Comparison of ENCODE assay signal across 18 cellular contexts in the genomic region with DNA sequence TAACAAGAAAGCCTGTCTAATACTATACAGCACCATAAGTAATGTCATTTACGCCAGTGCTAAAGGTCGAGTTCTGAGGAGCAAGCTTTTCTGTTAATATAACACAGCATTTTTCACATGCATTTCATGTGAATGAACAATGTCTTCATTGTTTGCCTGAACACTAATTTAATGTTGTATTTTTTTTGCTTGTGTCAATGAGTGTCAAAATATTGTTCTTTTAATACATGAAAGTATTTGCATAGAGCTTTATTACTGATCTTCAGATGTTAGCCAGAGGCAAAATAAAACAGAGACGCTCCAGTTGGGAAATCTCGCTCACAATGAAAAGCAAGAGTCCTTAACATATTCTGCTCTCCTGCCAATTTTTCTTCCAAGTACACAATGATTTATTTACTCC.
A peak's percentile ranks its signal among the peaks of the same experiment; 100 is the strongest.
DNase-seq lines count a peak whose midpoint lies in the region; ATAC-seq and TF ChIP-seq lines count a peak whose summit lies in the region.
"Had no signal": no experiment of that assay in that cellular context is flagged by ENCODE, and none has a peak within 500 bp of the region (broad histone marks: within the 10 kb centered on the region; RNA-seq: fewer than 3 reads in every experiment).

No MANE protein-coding gene starts in this region.

- POLR2A ChIA-PET in HEK293 (lab: Yijun Ruan, JAX) = no interaction called here

- no peak for TF ChIP-seq CTCF in HEK293 (tag by site-specific recombination; IDR thresholded peaks at IDR 0.05)
- TF ChIP-seq CTCF in osteocyte (IDR thresholded peaks at IDR 0.05) = no peak

- no peak for ATAC-seq in HG02642 (IDR thresholded peaks at IDR 0.05; ENCODE audit: poor library complexity, unreplicated experiment)
- ATAC-seq: gastroesophageal sphincter had no signal

- H3K27ac Mint-ChIP-seq in osteocyte (ENCODE audit: unreplicated experiment) = peak overlapping the region; percentile 11
- H3K27ac Mint-ChIP-seq: activated CD4-positive, alpha-beta T cell treated with anti-CD3 and anti-CD28 coated beads, Interleukin-2, amount 10 ng/mL, durations not matched to agents 7 days and 5 days had no signal

- CTCF ChIA-PET in HEK293 (lab: Yijun Ruan, JAX) = no interaction called here

- no peaks in the 10 kb centered on the region for H3K36me3 Mint-ChIP-seq in osteocyte (ENCODE audit: unreplicated experiment)

- peaks cover 40% of the 10 kb centered on the region for H3K4me1 ChIP-seq in HEK293 (ENCODE audit: control insufficient read depth, insufficient read depth, low read length)

- H3K27ac ChIP-seq in HEK293 (ENCODE audit: extremely low read depth, low read depth, low read length) = no peak overlapping the region
- H3K27ac ChIP-seq: gastroesophageal sphincter, GM23248 had no signal

- H3K27me3 Mint-ChIP-seq in osteocyte (ENCODE audit: unreplicated experiment) = no peaks in the 10 kb centered on the region
- H3K27me3 Mint-ChIP-seq: activated CD4-positive, alpha-beta T cell treated with anti-CD3 and anti-CD28 coated beads, Interleukin-2, amount 10 ng/mL, durations not matched to agents 7 days and 5 days had no signal

- H3K9me3 Mint-ChIP-seq in osteocyte (ENCODE audit: unreplicated experiment) = no peaks in the 10 kb centered on the region
- H3K9me3 Mint-ChIP-seq: activated CD4-positive, alpha-beta T cell treated with anti-CD3 and anti-CD28 coated beads, Interleukin-2, amount 10 ng/mL, durations not matched to agents 7 days and 5 days had no signal

- in situ Hi-C loops in SK-MEL-5 (cut with HindIII; ENCODE audit: low pct_unique_long_range_greater_than_20kb, low sequenced_read_pairs) = no loop called here

- H3K4me3 Mint-ChIP-seq in osteocyte (ENCODE audit: unreplicated experiment) = no peak overlapping the region
- H3K4me3 Mint-ChIP-seq: activated CD4-positive, alpha-beta T cell treated with anti-CD3 and anti-CD28 coated beads, Interleukin-2, amount 10 ng/mL, durations not matched to agents 7 days and 5 days had no signal

- DNase-seq in NCI-H146 treated with DMSO at 0.1 percent for 48 hours (lab: John Stamatoyannopoulos, UW; ENCODE audit: unreplicated experiment) = peak; percentile 23
- peak; percentile 98 for DNase-seq in SK-MEL-5 (ENCODE audit: low read depth, low spot score)
- DNase-seq in osteocyte (ENCODE audit: extremely low spot score, unreplicated experiment) = no peak
- no peak for DNase-seq in HuH-7 (ENCODE audit: low spot score)
- DNase-seq in Kasumi-1 (lab: John Stamatoyannopoulos, UW) = no peak
- DNase-seq: activated CD4-positive, alpha-beta T cell treated with anti-CD3 and anti-CD28 coated beads, Interleukin-2, amount 10 ng/mL, durations not matched to agents 7 days and 5 days; activated naive CD4-positive, alpha-beta T cell treated with Interleukin-2 at 50 U/mL for 16 hours; activated T-cell treated with anti-CD3 and anti-CD28 coated beads for 4 hours; aorta; GM23248; KG1; NCI-H1694 treated with DMSO at 0.1 percent for 48 hours; NCI-H82; RPMI8226; stimulated activated CD4-positive, alpha-beta T cell treated with anti-CD3 and anti-CD28 coated beads, Interleukin-2, amount 100 ng/mL, for 24 hours had no signal

- H3K4me3 ChIP-seq in HEK293 (ENCODE audit: low read depth, low read length) = no peak overlapping the region
- H3K4me3 ChIP-seq: gastroesophageal sphincter, GM23248 had no signal

- H3K36me3 ChIP-seq in HEK293 (ENCODE audit: control insufficient read depth in 2 of 2, insufficient read depth in 1 of 2, low read length in 2 of 2) = no peaks in the 10 kb centered on the region
- H3K36me3 ChIP-seq: gastroesophageal sphincter had no signal

- no peaks in the 10 kb centered on the region for H3K9me3 ChIP-seq in HEK293 (ENCODE audit: control insufficient read depth, insufficient read depth, low read depth, low read length)
- H3K9me3 ChIP-seq: gastroesophageal sphincter had no signal

- H3K4me1 Mint-ChIP-seq in osteocyte (ENCODE audit: unreplicated experiment) = peaks cover 45% of the 10 kb centered on the region
- H3K4me1 Mint-ChIP-seq: activated CD4-positive, alpha-beta T cell treated with anti-CD3 and anti-CD28 coated beads, Interleukin-2, amount 10 ng/mL, durations not matched to agents 7 days and 5 days had no signal

TF ChIP-seq in HEK293, 187 proteins besides CTCF, POLR2A, EP300 and RAD21:
- no peak for TF ChIP-seq FEZF1 (tag by site-specific recombination; IDR thresholded peaks at IDR 0.05)
- TF ChIP-seq RBAK (tag by site-specific recombination; IDR thresholded peaks at IDR 0.05) = no peak
- TF ChIP-seq, protein P1, sequence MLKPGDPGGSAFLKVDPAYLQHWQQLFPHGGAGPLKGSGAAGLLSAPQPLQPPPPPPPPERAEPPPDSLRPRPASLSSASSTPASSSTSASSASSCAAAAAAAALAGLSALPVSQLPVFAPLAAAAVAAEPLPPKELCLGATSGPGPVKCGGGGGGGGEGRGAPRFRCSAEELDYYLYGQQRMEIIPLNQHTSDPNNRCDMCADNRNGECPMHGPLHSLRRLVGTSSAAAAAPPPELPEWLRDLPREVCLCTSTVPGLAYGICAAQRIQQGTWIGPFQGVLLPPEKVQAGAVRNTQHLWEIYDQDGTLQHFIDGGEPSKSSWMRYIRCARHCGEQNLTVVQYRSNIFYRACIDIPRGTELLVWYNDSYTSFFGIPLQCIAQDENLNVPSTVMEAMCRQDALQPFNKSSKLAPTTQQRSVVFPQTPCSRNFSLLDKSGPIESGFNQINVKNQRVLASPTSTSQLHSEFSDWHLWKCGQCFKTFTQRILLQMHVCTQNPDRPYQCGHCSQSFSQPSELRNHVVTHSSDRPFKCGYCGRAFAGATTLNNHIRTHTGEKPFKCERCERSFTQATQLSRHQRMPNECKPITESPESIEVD (tag by site-specific recombination; IDR thresholded peaks at IDR 0.05) = peak; percentile 46; the same call in 1 of the 2 replicates
- no peak for TF ChIP-seq ZNF530 (tag by site-specific recombination; IDR thresholded peaks at IDR 0.05; ENCODE audit: low read depth)
- TF ChIP-seq, protein P2, sequence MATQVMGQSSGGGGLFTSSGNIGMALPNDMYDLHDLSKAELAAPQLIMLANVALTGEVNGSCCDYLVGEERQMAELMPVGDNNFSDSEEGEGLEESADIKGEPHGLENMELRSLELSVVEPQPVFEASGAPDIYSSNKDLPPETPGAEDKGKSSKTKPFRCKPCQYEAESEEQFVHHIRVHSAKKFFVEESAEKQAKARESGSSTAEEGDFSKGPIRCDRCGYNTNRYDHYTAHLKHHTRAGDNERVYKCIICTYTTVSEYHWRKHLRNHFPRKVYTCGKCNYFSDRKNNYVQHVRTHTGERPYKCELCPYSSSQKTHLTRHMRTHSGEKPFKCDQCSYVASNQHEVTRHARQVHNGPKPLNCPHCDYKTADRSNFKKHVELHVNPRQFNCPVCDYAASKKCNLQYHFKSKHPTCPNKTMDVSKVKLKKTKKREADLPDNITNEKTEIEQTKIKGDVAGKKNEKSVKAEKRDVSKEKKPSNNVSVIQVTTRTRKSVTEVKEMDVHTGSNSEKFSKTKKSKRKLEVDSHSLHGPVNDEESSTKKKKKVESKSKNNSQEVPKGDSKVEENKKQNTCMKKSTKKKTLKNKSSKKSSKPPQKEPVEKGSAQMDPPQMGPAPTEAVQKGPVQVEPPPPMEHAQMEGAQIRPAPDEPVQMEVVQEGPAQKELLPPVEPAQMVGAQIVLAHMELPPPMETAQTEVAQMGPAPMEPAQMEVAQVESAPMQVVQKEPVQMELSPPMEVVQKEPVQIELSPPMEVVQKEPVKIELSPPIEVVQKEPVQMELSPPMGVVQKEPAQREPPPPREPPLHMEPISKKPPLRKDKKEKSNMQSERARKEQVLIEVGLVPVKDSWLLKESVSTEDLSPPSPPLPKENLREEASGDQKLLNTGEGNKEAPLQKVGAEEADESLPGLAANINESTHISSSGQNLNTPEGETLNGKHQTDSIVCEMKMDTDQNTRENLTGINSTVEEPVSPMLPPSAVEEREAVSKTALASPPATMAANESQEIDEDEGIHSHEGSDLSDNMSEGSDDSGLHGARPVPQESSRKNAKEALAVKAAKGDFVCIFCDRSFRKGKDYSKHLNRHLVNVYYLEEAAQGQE (tag by site-specific recombination; IDR thresholded peaks at IDR 0.05) = no peak
TF ChIP-seq in HEK293: peak in this region for 1.

Comparison
In these comparisons a context has a peak if more than half of its experiments do, and no peak if none do; other contexts are left out.
1. DNase-seq: peak in NCI-H146 treated with DMSO at 0.1 percent for 48 hours (single experiment) and SK-MEL-5 (single experiment); none in osteocyte (single experiment), HuH-7 (single experiment) and Kasumi-1 (0 of 2).